15 cellular contexts compared by ENCODE assay signal in the genomic region with DNA sequence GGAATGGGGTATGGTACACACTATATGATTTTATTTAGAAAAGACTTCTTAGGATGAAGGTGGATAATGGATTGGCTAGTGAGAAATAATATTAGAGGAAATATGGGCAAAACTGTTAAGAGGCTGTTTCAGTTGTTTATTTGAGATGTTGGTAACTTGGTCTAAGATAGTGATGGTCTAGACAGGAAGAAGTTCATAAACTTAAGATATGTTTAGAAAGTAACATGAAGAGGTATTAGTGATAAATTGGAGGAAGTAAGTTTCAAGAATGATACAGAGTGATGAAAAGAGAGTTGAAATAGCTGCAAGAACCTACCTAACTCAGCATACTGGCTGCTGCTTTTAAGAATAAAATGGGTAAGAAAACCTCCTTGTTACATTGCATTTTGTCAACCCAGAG. TPM values are rescaled to one million over a fixed set of nuclear protein-coding genes. Genes with fewer than 3 reads are reported as not detected.
DNase-seq lines count a peak whose midpoint lies in the region; ATAC-seq and TF ChIP-seq lines count a peak whose summit lies in the region.
"Had no signal": no experiment of that assay in that cellular context is flagged by ENCODE, and none has a peak within 500 bp of the region (broad histone marks: within the 10 kb centered on the region; RNA-seq: fewer than 3 reads in every experiment).

No MANE protein-coding gene starts in this region.

- no peak for TF ChIP-seq POLR2A in vagina (IDR thresholded peaks at IDR 0.05)

- intact Hi-C loops in vagina (cut with DNase I) = no loop called here

- CTCF ChIA-PET in T-cell (lab: Charles Lee) = interaction anchor here (0.7 to 1.0 kb wide), 5 partner anchors 8 to 57 kb away, joined by 3 to 4 read pairs (median 3); no protein-coding TSS in a partner anchor

- H3K36me3 Mint-ChIP-seq in stimulated activated naive CD8-positive, alpha-beta T cell treated with anti-CD3 and anti-CD28 coated beads, Interleukin-15, Interleukin-2, amounts not matched to agents 100 ng/mL and 50 ng/mL, for 24 hours (ENCODE audit: low read depth) = peaks cover 18% of the 10 kb centered on the region
- peaks cover 9% of the 10 kb centered on the region for H3K36me3 Mint-ChIP-seq in T-cell
- H3K36me3 Mint-ChIP-seq in central memory CD8-positive, alpha-beta T cell (ENCODE audit: insufficient read depth) = peaks cover 14% of the 10 kb centered on the region

- H3K4me3 Mint-ChIP-seq in stimulated activated naive CD8-positive, alpha-beta T cell treated with anti-CD3 and anti-CD28 coated beads, Interleukin-15, Interleukin-2, amounts not matched to agents 100 ng/mL and 50 ng/mL, for 24 hours = peak overlapping the region; percentile 9
- H3K4me3 Mint-ChIP-seq in T-cell = peak overlapping the region in 1 of 3 donors; percentile 40
- H3K4me3 Mint-ChIP-seq in central memory CD8-positive, alpha-beta T cell = peak overlapping the region; percentile 10

- no peaks in the 10 kb centered on the region for H3K4me1 ChIP-seq in vagina

- no peaks in the 10 kb centered on the region for H3K27me3 ChIP-seq in vagina

- no peak overlapping the region for H3K4me3 ChIP-seq in vagina
- H3K4me3 ChIP-seq: thoracic aorta had no signal

- peak overlapping the region; percentile 84 for H3K27ac Mint-ChIP-seq in stimulated activated naive CD8-positive, alpha-beta T cell treated with anti-CD3 and anti-CD28 coated beads, Interleukin-15, Interleukin-2, amounts not matched to agents 100 ng/mL and 50 ng/mL, for 24 hours
- peak overlapping the region; percentile 91 to 100 for H3K27ac Mint-ChIP-seq in T-cell
- peak overlapping the region; percentile 87 for H3K27ac Mint-ChIP-seq in central memory CD8-positive, alpha-beta T cell (ENCODE audit: low read depth)

- peaks cover 13% of the 10 kb centered on the region for H3K9me3 Mint-ChIP-seq in stimulated activated naive CD8-positive, alpha-beta T cell treated with anti-CD3 and anti-CD28 coated beads, Interleukin-15, Interleukin-2, amounts not matched to agents 100 ng/mL and 50 ng/mL, for 24 hours
- peaks cover 0 to 15% (median 14%) of the 10 kb centered on the region in 3 donors for H3K9me3 Mint-ChIP-seq in T-cell
- peaks cover 13% of the 10 kb centered on the region for H3K9me3 Mint-ChIP-seq in central memory CD8-positive, alpha-beta T cell

- POLR2A ChIA-PET in T-cell (lab: Charles Lee) = interaction anchor here (0.6 kb wide), 6 partner anchors 9 to 108 kb away, joined by 3 read pairs; no protein-coding TSS in a partner anchor

- H3K4me1 Mint-ChIP-seq in stimulated activated naive CD8-positive, alpha-beta T cell treated with anti-CD3 and anti-CD28 coated beads, Interleukin-15, Interleukin-2, amounts not matched to agents 100 ng/mL and 50 ng/mL, for 24 hours (ENCODE audit: low read depth) = peaks cover 97% of the 10 kb centered on the region
- H3K4me1 Mint-ChIP-seq in T-cell = peaks cover 92 to 98% (median 95%) of the 10 kb centered on the region in 3 donors
- H3K4me1 Mint-ChIP-seq in central memory CD8-positive, alpha-beta T cell = peaks cover 87% of the 10 kb centered on the region

- DNase-seq in stimulated activated naive CD8-positive, alpha-beta T cell treated with anti-CD3 and anti-CD28 coated beads, Interleukin-15, Interleukin-2, amounts not matched to agents 100 U/mL and 50 U/mL, for 24 hours = no peak
- DNase-seq in T-cell (no peak), AG08395 (ENCODE audit: low spot score) (no peak), vagina (ENCODE audit: extremely low spot score in 2 of 2) (no peak)
- DNase-seq in central memory CD8-positive, alpha-beta T cell (ENCODE audit: low spot score in 2 of 2) = no peak
- DNase-seq: activated CD8-positive, alpha-beta memory T cell treated with anti-CD3 and anti-CD28 coated beads for 24 hours; activated gamma-delta T cell; NCI-H1092 treated with DMSO at 0.1 percent for 48 hours; NCI-H510A treated with DMSO at 0.1 percent for 48 hours; stimulated activated CD4-positive, alpha-beta T cell treated with anti-CD3 and anti-CD28 coated beads, Interleukin-12 subunit alpha, Interleukin-12 subunit beta, amount 100 ng/mL, for 4 hours had no signal

- no peak overlapping the region for H3K27ac ChIP-seq in vagina
- H3K27ac ChIP-seq: RWPE1, thoracic aorta, VCaP had no signal

- no peaks in the 10 kb centered on the region for H3K27me3 Mint-ChIP-seq in stimulated activated naive CD8-positive, alpha-beta T cell treated with anti-CD3 and anti-CD28 coated beads, Interleukin-15, Interleukin-2, amounts not matched to agents 100 ng/mL and 50 ng/mL, for 24 hours
- no peaks in the 10 kb centered on the region for H3K27me3 Mint-ChIP-seq in T-cell
- no peaks in the 10 kb centered on the region for H3K27me3 Mint-ChIP-seq in central memory CD8-positive, alpha-beta T cell

- TF ChIP-seq CTCF in vagina (IDR thresholded peaks at IDR 0.05) = no peak

- no peak for ATAC-seq in stimulated activated naive CD8-positive, alpha-beta T cell treated with anti-CD3 and anti-CD28 coated beads, Interleukin-15, Interleukin-2, amounts not matched to agents 100 U/mL and 50 U/mL, for 24 hours
- ATAC-seq in T-cell (replicated peaks in 1 of 4) (peak in 2 of 4 experiments; percentile 33 to 44), GM18907 (IDR thresholded peaks at IDR 0.05; ENCODE audit: unreplicated experiment) (no peak)
- peak; percentile 72 for ATAC-seq in central memory CD8-positive, alpha-beta T cell (replicated peaks; ENCODE audit: extremely low read depth, poor library complexity, severe bottlenecking)

- no peaks in the 10 kb centered on the region for H3K36me3 ChIP-seq in vagina
- H3K36me3 ChIP-seq: thoracic aorta had no signal

- no peaks in the 10 kb centered on the region for H3K9me3 ChIP-seq in vagina
- H3K9me3 ChIP-seq: thoracic aorta had no signal

RNA-seq across cellular contexts. Expression of gene PTPRC, which starts 9.2 kb away (rescaled TPM):
- total RNA-seq in T-cell (100 to 1,000 TPM; 674 to 984 (median 781) TPM), vagina (33.4 TPM)

Comparison
In these comparisons a context has a peak if more than half of its experiments do, and no peak if none do; other contexts are left out.
1. RNA of gene PTPRC, which starts 9.2 kb away (total RNA-seq): 674 to 984 TPM in T-cell; 33.4 TPM in vagina (single experiment); every median in the first group is over 10 times any median in the second.
2. Peak in every context shown above with its lines, with median percentiles within 50 percentile points of each other: H3K27ac Mint-ChIP-seq.